Comparison of ENCODE assay signal across 22 cellular contexts in the genomic region with DNA sequence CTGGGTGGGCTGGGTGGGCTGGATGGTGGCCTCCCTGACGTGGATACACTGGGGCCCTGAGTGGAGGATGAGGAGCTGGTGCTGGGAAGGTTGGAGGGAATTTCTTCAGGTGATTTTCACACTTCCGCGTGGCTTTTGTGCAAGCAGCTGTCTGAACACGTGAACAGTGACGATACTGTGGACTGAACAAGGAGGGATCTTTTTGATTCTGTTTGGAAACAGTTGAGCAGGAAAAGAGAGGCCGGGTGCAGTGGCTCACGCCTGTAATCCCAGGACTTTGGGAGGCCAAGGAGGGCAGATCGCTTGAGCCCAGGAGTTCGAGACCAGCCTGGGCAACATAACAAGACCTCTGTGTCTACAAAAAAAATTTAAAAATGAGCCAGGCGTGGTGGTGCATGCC. TPM values are rescaled to one million over a fixed set of nuclear protein-coding genes. Genes with fewer than 3 reads are reported as not detected.
A peak's percentile ranks its signal among the peaks of the same experiment; 100 is the strongest.
DNase-seq lines count a peak whose midpoint lies in the region; ATAC-seq, FAIRE-seq and TF ChIP-seq lines count a peak whose summit lies in the region.
"Had no signal": no experiment of that assay in that cellular context is flagged by ENCODE, and none has a peak within 500 bp of the region (broad histone marks: within the 10 kb centered on the region; RNA-seq: fewer than 3 reads in every experiment).

No MANE protein-coding gene starts in this region.

- H3K27ac ChIP-seq in HepG2 (ENCODE audit: extremely low read length, insufficient read depth, low read length): no peak overlapping the region
- no peak overlapping the region for H3K27ac ChIP-seq in right lobe of liver
- H3K27ac ChIP-seq in colonic mucosa: peak overlapping the region; percentile 73
- H3K27ac ChIP-seq in transverse colon: peak overlapping the region; percentile 74 to 84 (median 80)
- no peak overlapping the region for H3K27ac ChIP-seq in heart right ventricle
- H3K27ac ChIP-seq: SJSA1 had no signal

- H3K36me3 ChIP-seq in HepG2 (replicated peaks in 1 of 2; ENCODE audit: control insufficient read depth in 1 of 2, insufficient read depth in 2 of 2, low read length in 2 of 2) (no peaks in the 10 kb centered on the region), right lobe of liver (no peaks in the 10 kb centered on the region), colonic mucosa (no peaks in the 10 kb centered on the region), transverse colon (no peaks in the 10 kb centered on the region), heart right ventricle (no peaks in the 10 kb centered on the region)
- H3K36me3 ChIP-seq: HAP-1, SJSA1 had no signal

- H4K20me1 ChIP-seq in HepG2 (ENCODE audit: insufficient read depth, low read length): no peaks in the 10 kb centered on the region

- H3K4me1 Mint-ChIP-seq in nephron: peaks cover 13% of the 10 kb centered on the region
- H3K4me1 Mint-ChIP-seq: GM23338 had no signal

- no peak overlapping the region for H2AFZ ChIP-seq in HepG2 (ENCODE audit: low read length)

- TF ChIP-seq CTCF in HepG2 (CRISPR knock-in tag; IDR thresholded peaks at IDR 0.05) (no peak), right lobe of liver (IDR thresholded peaks at IDR 0.05) (no peak), colonic mucosa (IDR thresholded peaks at IDR 0.05) (no peak), nephron (IDR thresholded peaks at IDR 0.05; ENCODE audit: unreplicated experiment in 3 of 3) (no peak), transverse colon (IDR thresholded peaks at IDR 0.05) (no peak), heart right ventricle (IDR thresholded peaks at IDR 0.05) (no peak)

- H3K4me2 ChIP-seq in HepG2 (ENCODE audit: low read depth, low read length): peak overlapping the region; percentile 74
- H3K4me2 ChIP-seq: GM23338 had no signal

- H3K9me3 ChIP-seq in HepG2 (ENCODE audit: low read length) (no peaks in the 10 kb centered on the region), right lobe of liver (no peaks in the 10 kb centered on the region), colonic mucosa (no peaks in the 10 kb centered on the region), transverse colon (no peaks in the 10 kb centered on the region), heart right ventricle (no peaks in the 10 kb centered on the region)
- H3K9me3 ChIP-seq: HAP-1, SJSA1 had no signal

- FAIRE-seq in HepG2 (lab: Jason Lieb, UNC): no peak
- FAIRE-seq: A204.1, GM12892 had no signal

- no peak for TF ChIP-seq RAD21 in HepG2 (CRISPR knock-in tag; IDR thresholded peaks at IDR 0.05)

- peak overlapping the region; percentile 71 to 81 (median 74) for H3K27ac Mint-ChIP-seq in nephron
- H3K27ac Mint-ChIP-seq: GM23338 had no signal

- H3K27me3 Mint-ChIP-seq in nephron (ENCODE audit: low read depth): no peaks in the 10 kb centered on the region

- DNase-seq in HepG2 (ENCODE audit: low spot score): no peak
- DNase-seq in right lobe of liver: no peak
- DNase-seq in colonic mucosa: no peak
- no peak for DNase-seq in transverse colon
- DNase-seq in heart right ventricle: no peak
- DNase-seq in stimulated activated CD4-positive, alpha-beta T cell treated with anti-CD3 and anti-CD28 coated beads, Interleukin-2, amount 100 ng/mL, for 48 hours: no peak
- DNase-seq: DND-41, IMR-90, NCI-H1417, NCI-H1694 treated with DMSO at 0.1 percent for 48 hours, NCI-H2081 treated with DMSO at 0.1 percent for 48 hours, NCI-H510A, OCI-M1 had no signal

- H3K27me3 ChIP-seq in HepG2 (ENCODE audit: control insufficient read depth in 1 of 2, insufficient read depth in 2 of 2, low read length in 2 of 2): no peaks in the 10 kb centered on the region
- H3K27me3 ChIP-seq in right lobe of liver: no peaks in the 10 kb centered on the region
- H3K27me3 ChIP-seq in colonic mucosa: no peaks in the 10 kb centered on the region
- H3K27me3 ChIP-seq in transverse colon: no peaks in the 10 kb centered on the region
- H3K27me3 ChIP-seq in heart right ventricle: no peaks in the 10 kb centered on the region
- H3K27me3 ChIP-seq: SJSA1 had no signal

- no peak for TF ChIP-seq EP300 in HepG2 (IDR thresholded peaks at IDR 0.05; ENCODE audit: low read depth in 2 of 2, low read length in 2 of 2)
- no peak for TF ChIP-seq EP300 in HepG2 (CRISPR knock-in tag; IDR thresholded peaks at IDR 0.05; ENCODE audit: borderline replicate concordance)
- no peak for TF ChIP-seq EP300 in transverse colon (IDR thresholded peaks at IDR 0.05; ENCODE audit: low read depth)

- CTCF ChIA-PET in HepG2 (lab: Yijun Ruan, JAX; ENCODE audit: low intra/inter-chr PET ratio, low total read pairs): no interaction called here

- H3K4me3 Mint-ChIP-seq in nephron: no peak overlapping the region
- H3K4me3 Mint-ChIP-seq: GM23338 had no signal

- intact Hi-C loops in HepG2 (cut with micrococcal nuclease; ENCODE audit: unreplicated experiment) (no loop called here), right lobe of liver (cut with DNase I) (no loop called here), colonic mucosa (cut with DNase I) (no loop called here), transverse colon (cut with DNase I; ENCODE audit: low total_unique reads) (no loop called here), heart right ventricle (cut with DNase I) (no loop called here)

- POLR2A ChIA-PET in HepG2 (lab: Yijun Ruan, JAX): interaction anchor here (0.6 to 3.3 kb wide), 5 partner anchors 9 to 572 kb away, joined by 3 to 17 read pairs (median 5); partner anchors contain the start of genes ALKBH7, CLPP and GTF2F1

- H3K4me1 ChIP-seq in HepG2 (ENCODE audit: insufficient read depth, low read length) (peaks cover 18% of the 10 kb centered on the region), right lobe of liver (peaks cover 0 to 7% (median 0%) of the 10 kb centered on the region in 4 donors), colonic mucosa (peaks cover 9% of the 10 kb centered on the region), transverse colon (peaks cover 3 to 23% (median 13%) of the 10 kb centered on the region in 4 donors), heart right ventricle (no peaks in the 10 kb centered on the region)
- H3K4me1 ChIP-seq: HAP-1, SJSA1 had no signal

- in situ Hi-C loops in HepG2 (cut with HindIII; ENCODE audit: extremely low pct_ligation_motif_present, low pct_unique_long_range_greater_than_20kb): no loop called here
- in situ Hi-C loops in transverse colon (cut with MboI; ENCODE audit: low pct_ligation_motif_present in 1 of 4, low pct_unique_long_range_greater_than_20kb in 1 of 4, low sequenced_read_pairs in 3 of 4): no loop called here

- H3K4me3 ChIP-seq in HepG2 (replicated peaks in 1 of 3; ENCODE audit: insufficient read depth in 1 of 3, low read depth in 2 of 3, low read length in 3 of 3) (peak overlapping the region in 1 of 3 experiments; percentile 50; a peak in 1 of 6 replicates), right lobe of liver (no peak overlapping the region), colonic mucosa (no peak overlapping the region), transverse colon (peak overlapping the region in 1 of 4 donors; percentile 26), heart right ventricle (no peak overlapping the region)
- H3K4me3 ChIP-seq: GM23338, HAP-1, SJSA1 had no signal

- no peaks in the 10 kb centered on the region for H3K79me2 ChIP-seq in HepG2 (ENCODE audit: insufficient read depth, low read length)

- no TSS peak for BruUV-seq in HepG2 (replicated peaks; lab: Mats Ljungman, UMichigan)

- no peak for TF ChIP-seq POLR2A in HepG2 (IDR thresholded peaks at IDR 0.05; ENCODE audit: insufficient read depth in 1 of 2, low read depth in 2 of 2, low read length in 2 of 2)
- no peak for TF ChIP-seq POLR2A in right lobe of liver (IDR thresholded peaks at IDR 0.05)
- no peak for TF ChIP-seq POLR2A in transverse colon (IDR thresholded peaks at IDR 0.05)

- 12% methylated on average over 8 of the region's 10 CpGs for WGBS in HepG2 (ENCODE audit: low lambda C conversion rate)
- 93% methylated on average over 10 of the region's 10 CpGs for WGBS in right lobe of liver (ENCODE audit: insufficient coverage, low coverage, low lambda C conversion rate, missing lambda C conversion rate)
- WGBS in transverse colon (ENCODE audit: low coverage in 1 of 2), 2 donors: 73 to 75% methylated on average over 4 to 10 of the region's 10 CpGs
- WGBS in heart right ventricle, 2 donors: 92% methylated on average over 10 of the region's 10 CpGs

- no peak for ATAC-seq in HepG2
- ATAC-seq in right lobe of liver: no peak
- ATAC-seq in HG03354 (IDR thresholded peaks at IDR 0.05; ENCODE audit: poor library complexity, severe bottlenecking, unreplicated experiment): no peak
- no peak for ATAC-seq in heart right ventricle
- ATAC-seq: GM23338, Right ventricle myocardium inferior had no signal

- H3K9ac ChIP-seq in HepG2 (ENCODE audit: insufficient read depth, low read depth, low read length) (no peak overlapping the region), colonic mucosa (ENCODE audit: low read depth in 2 of 2, low read length in 2 of 2) (no peak overlapping the region)

- no peaks in the 10 kb centered on the region for H3K9me3 Mint-ChIP-seq in nephron
- H3K9me3 Mint-ChIP-seq: GM23338 had no signal

- H3K36me3 Mint-ChIP-seq in nephron (ENCODE audit: low read depth): no peaks in the 10 kb centered on the region

RNA-seq across cellular contexts. Expression of gene GTF2F1, which starts 9.1 kb away (rescaled TPM):
- total RNA-seq in HepG2 (2016; rRNA removed; fragmentation: Illumina TruSeq; extraction: Trizol) (30.7 and 34.1 TPM in 2 replicates), right lobe of liver (10 to 100 TPM; 12.8 to 22.7 (median 19.8) TPM), colonic mucosa (10 to 100 TPM; 58.2 to 73.6 TPM), transverse colon (100 to 1,000 TPM in 1 of 4 donors, 10 to 100 TPM in 3; 42.2 to 166 (median 56.1) TPM), heart right ventricle (10 to 100 TPM; 26.4 to 36.4 (median 30.8) TPM)
- total RNA-seq in HepG2 (2016; cell fraction: cytosol; rRNA removed; fragmentation: Illumina TruSeq; extraction: Trizol; ENCODE audit: low read depth): 6.6 and 7.5 TPM in 2 replicates
- total RNA-seq in HepG2 (2016; cell fraction: insoluble cytoplasmic fraction; rRNA removed; fragmentation: Illumina TruSeq; extraction: Trizol): 29.0 and 34.4 TPM in 2 replicates
- total RNA-seq in HepG2 (2016; cell fraction: membrane; rRNA removed; fragmentation: Illumina TruSeq; extraction: Trizol): 16.5 and 20.0 TPM in 2 replicates
- total RNA-seq in HepG2 (2016; cell fraction: nucleus; rRNA removed; fragmentation: Illumina TruSeq; extraction: Trizol): 14.6 and 16.4 TPM in 2 replicates
- polyA plus RNA-seq in HepG2 (2011; rRNA removed) (26.0 and 27.8 TPM in 2 replicates), heart right ventricle (10 to 100 TPM; 23.3 to 44.8 TPM)
- 32.7 and 42.5 TPM in 2 replicates for polyA plus RNA-seq in HepG2 (2011; cell fraction: cytosol; rRNA removed)
- 26.0 and 28.8 TPM in 2 replicates for polyA plus RNA-seq in HepG2 (2011; cell fraction: nucleus; rRNA removed)
- 27.7 and 33.9 TPM in 2 replicates for polyA plus RNA-seq in HepG2 (2012)
- 10.1 and 10.5 TPM in 2 replicates for polyA plus RNA-seq in HepG2 (2016; cell fraction: cytosol; fragmentation: Illumina TruSeq; extraction: Trizol; ENCODE audit: low read depth)
- 48.2 and 57.9 TPM in 2 replicates for polyA plus RNA-seq in HepG2 (2016; cell fraction: insoluble cytoplasmic fraction; fragmentation: Illumina TruSeq; extraction: Trizol; ENCODE audit: low read depth)
- polyA plus RNA-seq in HepG2 (2016; cell fraction: membrane; fragmentation: Illumina TruSeq; extraction: Trizol; ENCODE audit: low read depth): 16.8 and 18.4 TPM in 2 replicates
- polyA plus RNA-seq in HepG2 (2016; cell fraction: nucleus; fragmentation: Illumina TruSeq; extraction: Trizol; ENCODE audit: insufficient read depth, low read depth): 54.2 and 60.4 TPM in 2 replicates
- 28.2 and 31.6 TPM in 2 replicates for polyA minus RNA-seq in HepG2 (2011; rRNA and poly(A)+ RNA removed; ENCODE audit: low replicate concordance)
- 20.6 and 23.2 TPM in 2 replicates for polyA minus RNA-seq in HepG2 (2011; cell fraction: cytosol; rRNA and poly(A)+ RNA removed)
- polyA minus RNA-seq in HepG2 (2011; cell fraction: nucleus; rRNA and poly(A)+ RNA removed): 11.4 and 11.5 TPM in 2 replicates

RNA-seq across cellular contexts. Expression of gene KHSRP, which starts 22.6 kb away (rescaled TPM):
- 129 and 160 TPM in 2 replicates for total RNA-seq in HepG2 (2016; rRNA removed; fragmentation: Illumina TruSeq; extraction: Trizol)
- total RNA-seq in HepG2 (2016; cell fraction: cytosol; rRNA removed; fragmentation: Illumina TruSeq; extraction: Trizol; ENCODE audit: low read depth): 57.9 and 74.7 TPM in 2 replicates
- 123 and 124 TPM in 2 replicates for total RNA-seq in HepG2 (2016; cell fraction: insoluble cytoplasmic fraction; rRNA removed; fragmentation: Illumina TruSeq; extraction: Trizol)
- total RNA-seq in HepG2 (2016; cell fraction: membrane; rRNA removed; fragmentation: Illumina TruSeq; extraction: Trizol): 201 and 221 TPM in 2 replicates
- 105 and 107 TPM in 2 replicates for total RNA-seq in HepG2 (2016; cell fraction: nucleus; rRNA removed; fragmentation: Illumina TruSeq; extraction: Trizol)
- polyA plus RNA-seq in HepG2 (2011; rRNA removed): 72.1 and 80.8 TPM in 2 replicates
- 55.4 and 77.5 TPM in 2 replicates for polyA plus RNA-seq in HepG2 (2011; cell fraction: cytosol; rRNA removed)
- 103 and 136 TPM in 2 replicates for polyA plus RNA-seq in HepG2 (2011; cell fraction: nucleus; rRNA removed)
- 156 and 166 TPM in 2 replicates for polyA plus RNA-seq in HepG2 (2012)
- 108 and 124 TPM in 2 replicates for polyA plus RNA-seq in HepG2 (2016; cell fraction: cytosol; fragmentation: Illumina TruSeq; extraction: Trizol; ENCODE audit: low read depth)
- polyA plus RNA-seq in HepG2 (2016; cell fraction: insoluble cytoplasmic fraction; fragmentation: Illumina TruSeq; extraction: Trizol; ENCODE audit: low read depth): 207 and 297 TPM in 2 replicates
- 260 and 325 TPM in 2 replicates for polyA plus RNA-seq in HepG2 (2016; cell fraction: membrane; fragmentation: Illumina TruSeq; extraction: Trizol; ENCODE audit: low read depth)
- 255 and 261 TPM in 2 replicates for polyA plus RNA-seq in HepG2 (2016; cell fraction: nucleus; fragmentation: Illumina TruSeq; extraction: Trizol; ENCODE audit: insufficient read depth, low read depth)
- 81.4 and 82.6 TPM in 2 replicates for polyA minus RNA-seq in HepG2 (2011; rRNA and poly(A)+ RNA removed; ENCODE audit: low replicate concordance)
- polyA minus RNA-seq in HepG2 (2011; cell fraction: cytosol; rRNA and poly(A)+ RNA removed): 96.5 and 100 TPM in 2 replicates
- polyA minus RNA-seq in HepG2 (2011; cell fraction: nucleus; rRNA and poly(A)+ RNA removed): 78.9 and 81.1 TPM in 2 replicates
- 10 to 100 TPM; 68.1 to 89.5 (median 76.1) TPM for total RNA-seq in right lobe of liver
- 100 to 1,000 TPM; 210 to 433 TPM for total RNA-seq in colonic mucosa
- 100 to 1,000 TPM; 100 to 206 (median 112) TPM for total RNA-seq in transverse colon
- 100 to 1,000 TPM in 3 of 10 donors, 10 to 100 TPM in 7; 77.3 to 125 (median 90.5) TPM for total RNA-seq in heart right ventricle
- 10 to 100 TPM; 50.9 to 73.7 TPM for polyA plus RNA-seq in heart right ventricle

RNA-seq across cellular contexts. Expression of gene PSPN, which starts 26.3 kb away (rescaled TPM):
- total RNA-seq in HepG2 (2016; rRNA removed; fragmentation: Illumina TruSeq; extraction: Trizol) (0.95 and 1.1 TPM in 2 replicates), right lobe of liver (1 to 10 TPM in 3 of 6 experiments, under 1 TPM in 3; 0.55 to 1.9 (median 1.0) TPM), colonic mucosa (1 to 10 TPM; 1.7 to 6.0 TPM), transverse colon (1 to 10 TPM; 1.4 to 3.7 (median 1.8) TPM), heart right ventricle (1 to 10 TPM in 1 of 10 donors, under 1 TPM in 9; 0.36 to 1.4 (median 0.61) TPM)
- total RNA-seq in HepG2 (2016; cell fraction: cytosol; rRNA removed; fragmentation: Illumina TruSeq; extraction: Trizol; ENCODE audit: low read depth): 0.18 and 0.20 TPM in 2 replicates
- 1.1 TPM in 2 replicates for total RNA-seq in HepG2 (2016; cell fraction: insoluble cytoplasmic fraction; rRNA removed; fragmentation: Illumina TruSeq; extraction: Trizol)
- 0.48 and 0.65 TPM in 2 replicates for total RNA-seq in HepG2 (2016; cell fraction: membrane; rRNA removed; fragmentation: Illumina TruSeq; extraction: Trizol)
- total RNA-seq in HepG2 (2016; cell fraction: nucleus; rRNA removed; fragmentation: Illumina TruSeq; extraction: Trizol): 0.72 and 0.84 TPM in 2 replicates
- polyA plus RNA-seq in HepG2 (2011; rRNA removed) (0.69 and 0.98 TPM in 2 replicates), heart right ventricle (under 1 TPM; 0.88 to 0.99 TPM)
- polyA plus RNA-seq in HepG2 (2011; cell fraction: cytosol; rRNA removed): 0.68 and 0.69 TPM in 2 replicates
- polyA plus RNA-seq in HepG2 (2011; cell fraction: nucleus; rRNA removed): 2.0 and 2.1 TPM in 2 replicates
- polyA plus RNA-seq in HepG2 (2012): 0.44 and 0.88 TPM in 2 replicates
- 0.12 TPM in 2 replicates for polyA plus RNA-seq in HepG2 (2016; cell fraction: cytosol; fragmentation: Illumina TruSeq; extraction: Trizol; ENCODE audit: low read depth)
- 1.1 and 1.8 TPM in 2 replicates for polyA plus RNA-seq in HepG2 (2016; cell fraction: insoluble cytoplasmic fraction; fragmentation: Illumina TruSeq; extraction: Trizol; ENCODE audit: low read depth)
- 0.45 TPM in 2 replicates for polyA plus RNA-seq in HepG2 (2016; cell fraction: membrane; fragmentation: Illumina TruSeq; extraction: Trizol; ENCODE audit: low read depth)
- 2.0 TPM in 2 replicates for polyA plus RNA-seq in HepG2 (2016; cell fraction: nucleus; fragmentation: Illumina TruSeq; extraction: Trizol; ENCODE audit: insufficient read depth, low read depth)
- 2.0 and 2.9 TPM in 2 replicates for polyA minus RNA-seq in HepG2 (2011; rRNA and poly(A)+ RNA removed; ENCODE audit: low replicate concordance)
- polyA minus RNA-seq in HepG2 (2011; cell fraction: cytosol; rRNA and poly(A)+ RNA removed): 1.3 and 1.8 TPM in 2 replicates
- polyA minus RNA-seq in HepG2 (2011; cell fraction: nucleus; rRNA and poly(A)+ RNA removed): 1.2 and 1.3 TPM in 2 replicates

RNA-seq across cellular contexts. Expression of gene ALKBH7, which starts 29.5 kb away (rescaled TPM):
- total RNA-seq in HepG2 (2016; rRNA removed; fragmentation: Illumina TruSeq; extraction: Trizol) (45.9 and 48.3 TPM in 2 replicates), right lobe of liver (10 to 100 TPM; 60.7 to 78.4 (median 72.2) TPM), colonic mucosa (100 to 1,000 TPM; 135 to 150 TPM), transverse colon (100 to 1,000 TPM; 135 to 188 (median 158) TPM), heart right ventricle (100 to 1,000 TPM; 134 to 221 (median 171) TPM)
- total RNA-seq in HepG2 (2016; cell fraction: cytosol; rRNA removed; fragmentation: Illumina TruSeq; extraction: Trizol; ENCODE audit: low read depth): 30.9 and 31.3 TPM in 2 replicates
- 51.6 and 55.7 TPM in 2 replicates for total RNA-seq in HepG2 (2016; cell fraction: insoluble cytoplasmic fraction; rRNA removed; fragmentation: Illumina TruSeq; extraction: Trizol)
- total RNA-seq in HepG2 (2016; cell fraction: membrane; rRNA removed; fragmentation: Illumina TruSeq; extraction: Trizol): 41.9 and 45.4 TPM in 2 replicates
- 18.3 and 18.4 TPM in 2 replicates for total RNA-seq in HepG2 (2016; cell fraction: nucleus; rRNA removed; fragmentation: Illumina TruSeq; extraction: Trizol)
- polyA plus RNA-seq in HepG2 (2011; rRNA removed) (29.6 and 36.8 TPM in 2 replicates), heart right ventricle (100 to 1,000 TPM; 108 to 159 TPM)
- 29.3 and 56.9 TPM in 2 replicates for polyA plus RNA-seq in HepG2 (2011; cell fraction: cytosol; rRNA removed)
- 20.4 and 21.6 TPM in 2 replicates for polyA plus RNA-seq in HepG2 (2011; cell fraction: nucleus; rRNA removed)
- 21.7 and 27.2 TPM in 2 replicates for polyA plus RNA-seq in HepG2 (2012)
- 24.1 and 27.0 TPM in 2 replicates for polyA plus RNA-seq in HepG2 (2016; cell fraction: cytosol; fragmentation: Illumina TruSeq; extraction: Trizol; ENCODE audit: low read depth)
- 36.2 and 37.8 TPM in 2 replicates for polyA plus RNA-seq in HepG2 (2016; cell fraction: insoluble cytoplasmic fraction; fragmentation: Illumina TruSeq; extraction: Trizol; ENCODE audit: low read depth)
- polyA plus RNA-seq in HepG2 (2016; cell fraction: membrane; fragmentation: Illumina TruSeq; extraction: Trizol; ENCODE audit: low read depth): 30.0 and 31.3 TPM in 2 replicates
- polyA plus RNA-seq in HepG2 (2016; cell fraction: nucleus; fragmentation: Illumina TruSeq; extraction: Trizol; ENCODE audit: insufficient read depth, low read depth): 23.5 and 29.2 TPM in 2 replicates
- polyA minus RNA-seq in HepG2 (2011; rRNA and poly(A)+ RNA removed; ENCODE audit: low replicate concordance): 6.0 and 18.9 TPM in 2 replicates
- polyA minus RNA-seq in HepG2 (2011; cell fraction: cytosol; rRNA and poly(A)+ RNA removed): 11.2 and 13.7 TPM in 2 replicates
- 3.2 and 4.4 TPM in 2 replicates for polyA minus RNA-seq in HepG2 (2011; cell fraction: nucleus; rRNA and poly(A)+ RNA removed)

RNA-seq across cellular contexts. Expression of gene SLC25A41, which starts 31.5 kb away (rescaled TPM):
- 0.32 and 0.33 TPM in 2 replicates for total RNA-seq in HepG2 (2016; rRNA removed; fragmentation: Illumina TruSeq; extraction: Trizol)
- 0.26 TPM in 1 of 2 replicates, not detected in the other for total RNA-seq in HepG2 (2016; cell fraction: cytosol; rRNA removed; fragmentation: Illumina TruSeq; extraction: Trizol; ENCODE audit: low read depth)
- total RNA-seq in HepG2 (2016; cell fraction: insoluble cytoplasmic fraction; rRNA removed; fragmentation: Illumina TruSeq; extraction: Trizol): 0.15 and 0.54 TPM in 2 replicates
- 0.41 and 0.53 TPM in 2 replicates for total RNA-seq in HepG2 (2016; cell fraction: membrane; rRNA removed; fragmentation: Illumina TruSeq; extraction: Trizol)
- 0.25 and 0.28 TPM in 2 replicates for total RNA-seq in HepG2 (2016; cell fraction: nucleus; rRNA removed; fragmentation: Illumina TruSeq; extraction: Trizol)
- 0.95 and 1.9 TPM in 2 replicates for polyA plus RNA-seq in HepG2 (2011; rRNA removed)
- 0.63 and 1.1 TPM in 2 replicates for polyA plus RNA-seq in HepG2 (2011; cell fraction: cytosol; rRNA removed)
- 3.3 and 4.1 TPM in 2 replicates for polyA plus RNA-seq in HepG2 (2011; cell fraction: nucleus; rRNA removed)
- polyA plus RNA-seq in HepG2 (2012): 0.79 and 0.82 TPM in 2 replicates
- polyA plus RNA-seq in HepG2 (2016; cell fraction: cytosol; fragmentation: Illumina TruSeq; extraction: Trizol; ENCODE audit: low read depth): 0.26 and 0.27 TPM in 2 replicates
- 0.45 TPM in 1 of 2 replicates, not detected in the other for polyA plus RNA-seq in HepG2 (2016; cell fraction: insoluble cytoplasmic fraction; fragmentation: Illumina TruSeq; extraction: Trizol; ENCODE audit: low read depth)
- 0.49 and 0.52 TPM in 2 replicates for polyA plus RNA-seq in HepG2 (2016; cell fraction: membrane; fragmentation: Illumina TruSeq; extraction: Trizol; ENCODE audit: low read depth)
- polyA plus RNA-seq in HepG2 (2016; cell fraction: nucleus; fragmentation: Illumina TruSeq; extraction: Trizol; ENCODE audit: insufficient read depth, low read depth): 1.6 and 2.6 TPM in 2 replicates
- polyA minus RNA-seq in HepG2 (2011; rRNA and poly(A)+ RNA removed; ENCODE audit: low replicate concordance): 0.30 and 0.98 TPM in 2 replicates
- 0.40 TPM in 1 of 2 replicates, not detected in the other for polyA minus RNA-seq in HepG2 (2011; cell fraction: cytosol; rRNA and poly(A)+ RNA removed)
- 0.37 TPM in 1 of 2 replicates, not detected in the other for polyA minus RNA-seq in HepG2 (2011; cell fraction: nucleus; rRNA and poly(A)+ RNA removed)
- total RNA-seq in right lobe of liver: under 1 TPM in 3 of 6 experiments, not detected in 3; 0.18 to 0.60 (median 0.56) TPM
- 1 to 10 TPM in 1 of 2 donors, not detected in 1; 1.8 TPM for total RNA-seq in colonic mucosa
- under 1 TPM in 1 of 4 donors, not detected in 3; 0.32 TPM for total RNA-seq in transverse colon
- total RNA-seq in heart right ventricle: under 1 TPM in 6 of 10 donors, not detected in 4; 0.17 to 0.48 (median 0.38) TPM
- polyA plus RNA-seq in heart right ventricle: 1 to 10 TPM; 1.4 to 1.7 TPM
- total RNA-seq: IMR-90, M059J, SJSA1 had no signal
- polyA plus RNA-seq: IMR-90 had no signal

Comparison
In these comparisons a context has a peak if more than half of its experiments do, and no peak if none do; other contexts are left out.
1. H3K27ac ChIP-seq: peak in colonic mucosa (single experiment) and transverse colon (4 of 4); none in HepG2 (single experiment), right lobe of liver (0 of 3) and heart right ventricle (0 of 10).